ENCODE assay signal across 23 cellular contexts in genomic region chr1:24906760-24907490, GRCh38. TPM values are rescaled to one million over a fixed set of nuclear protein-coding genes. Genes with fewer than 3 reads are reported as not detected.
DNase-seq lines count a peak whose midpoint lies in the region; ATAC-seq and TF ChIP-seq lines count a peak whose summit lies in the region.
"Had no signal": no experiment of that assay in that cellular context is flagged by ENCODE, and none has a peak within 500 bp of the region (broad histone marks: within the 10 kb centered on the region; RNA-seq: fewer than 3 reads in every experiment).

No MANE protein-coding gene starts in this region.

- POLR2A ChIA-PET in activated CD4-positive, alpha-beta memory T cell treated with anti-CD3 and anti-CD28 coated beads for 36 hours (lab: Charles Lee), result interaction anchor here (0.8 kb wide), 1 partner anchor 19 kb away, joined by 3 read pairs; no protein-coding TSS in a partner anchor

- H3K4me1 Mint-ChIP-seq in activated CD4-positive, alpha-beta memory T cell treated with anti-CD3 and anti-CD28 coated beads for 36 hours (ENCODE audit: low read depth), result peaks cover 34% of the 10 kb centered on the region
- peaks cover 39 to 61% of the 10 kb centered on the region in 2 donors for H3K4me1 Mint-ChIP-seq in stimulated activated naive B cell treated with anti-CD40 and anti-IgM and Interleukin-4, amounts not matched to agents 10 μg/mL and 1 μg/mL and 100 μg/mL, for 72 hours

- no peaks in the 10 kb centered on the region for H3K27me3 Mint-ChIP-seq in activated CD4-positive, alpha-beta memory T cell treated with anti-CD3 and anti-CD28 coated beads for 36 hours
- no peaks in the 10 kb centered on the region for H3K27me3 Mint-ChIP-seq in stimulated activated naive B cell treated with anti-CD40 and anti-IgM and Interleukin-4, amounts not matched to agents 10 μg/mL and 1 μg/mL and 100 μg/mL, for 72 hours
- H3K27me3 Mint-ChIP-seq: naive B cell had no signal

- no peak for TF ChIP-seq POLR2A in esophagus squamous epithelium (IDR thresholded peaks at IDR 0.05)

- DNase-seq in activated CD8-positive, alpha-beta memory T cell treated with anti-CD3 and anti-CD28 coated beads for 24 hours, result peak; percentile 57
- no peak for DNase-seq in activated CD8-positive, alpha-beta memory T cell treated with anti-CD3 and anti-CD28 coated beads, Interleukin-2, amount 50 U/mL, for 4 hours
- DNase-seq in activated CD4-positive, alpha-beta memory T cell treated with anti-CD3 and anti-CD28 coated beads for 36 hours, result peak; percentile 8
- DNase-seq in islet precursor cell, result peak; percentile 57
- DNase-seq in stimulated activated naive B cell treated with anti-CD40 and anti-IgM and Interleukin-4, amounts not matched to agents 10 μg/mL and 1 μg/mL and 100 μg/mL, for 72 hours, result no peak
- no peak for DNase-seq in esophagus squamous epithelium (lab: John Stamatoyannopoulos, UW)
- no peak for DNase-seq in NOMO-1 treated with dmso at 0.1 percent for 144 hours (lab: John Stamatoyannopoulos, UW; ENCODE audit: unreplicated experiment)
- DNase-seq: anterior cingulate cortex, cerebellar nuclear complex, heart left ventricle, mammary epithelial cell, naive B cell, NCI-H1436, NCI-H748 treated with DMSO at 0.1 percent for 48 hours, T1000 had no signal

- no peak for ATAC-seq in stimulated activated naive B cell treated with anti-CD40 and anti-IgM and Interleukin-4, amounts not matched to agents 10 μg/mL and 1 μg/mL and 100 μg/mL, for 72 hours (replicated peaks)
- no peak for ATAC-seq in GM21367 (IDR thresholded peaks at IDR 0.05; ENCODE audit: unreplicated experiment)
- ATAC-seq: activated CD4-positive, CD25-positive, alpha-beta regulatory T cell treated with anti-CD3 and anti-CD28 coated beads, Interleukin-2, amount 50 U/mL, for 24 hours; heart left ventricle; Panc1; SK-N-SH treated with all-trans-retinoic acid at 6 μM for 48 hours had no signal

- H3K27ac Mint-ChIP-seq in activated CD4-positive, alpha-beta memory T cell treated with anti-CD3 and anti-CD28 coated beads for 36 hours, result peak overlapping the region; percentile 52
- H3K27ac Mint-ChIP-seq in stimulated activated naive B cell treated with anti-CD40 and anti-IgM and Interleukin-4, amounts not matched to agents 10 μg/mL and 1 μg/mL and 100 μg/mL, for 72 hours, result peak overlapping the region; percentile 14
- H3K27ac Mint-ChIP-seq: endodermal cell had no signal

- no peaks in the 10 kb centered on the region for H3K9me3 ChIP-seq in esophagus squamous epithelium
- H3K9me3 ChIP-seq: heart left ventricle had no signal

- no peak overlapping the region for H3K4me3 Mint-ChIP-seq in activated CD4-positive, alpha-beta memory T cell treated with anti-CD3 and anti-CD28 coated beads for 36 hours
- no peak overlapping the region for H3K4me3 Mint-ChIP-seq in stimulated activated naive B cell treated with anti-CD40 and anti-IgM and Interleukin-4, amounts not matched to agents 10 μg/mL and 1 μg/mL and 100 μg/mL, for 72 hours
- H3K4me3 Mint-ChIP-seq: endodermal cell, naive B cell had no signal

- CTCF ChIA-PET in activated CD4-positive, alpha-beta memory T cell treated with anti-CD3 and anti-CD28 coated beads for 36 hours (lab: Charles Lee), result no interaction called here

- TF ChIP-seq CTCF in esophagus squamous epithelium (IDR thresholded peaks at IDR 0.05), result no peak

- H3K27me3 ChIP-seq in esophagus squamous epithelium, result peaks cover 0 to 53% (median 0%) of the 10 kb centered on the region in 4 donors
- H3K27me3 ChIP-seq: BLaER1 had no signal

- H3K27ac ChIP-seq in esophagus squamous epithelium, result no peak overlapping the region
- H3K27ac ChIP-seq: BLaER1, heart left ventricle, skin epidermis had no signal

- intact Hi-C loops in activated CD4-positive, alpha-beta memory T cell treated with anti-CD3 and anti-CD28 coated beads for 36 hours (cut with micrococcal nuclease), result no loop called here
- intact Hi-C loops in esophagus squamous epithelium (cut with DNase I), result no loop called here

- H3K36me3 ChIP-seq in esophagus squamous epithelium, result peaks cover 0 to 3% (median 0%) of the 10 kb centered on the region in 3 donors
- H3K36me3 ChIP-seq: BLaER1 had no signal

- H3K4me1 ChIP-seq in esophagus squamous epithelium, result no peaks in the 10 kb centered on the region
- H3K4me1 ChIP-seq: BLaER1 had no signal

- H3K9me3 Mint-ChIP-seq in activated CD4-positive, alpha-beta memory T cell treated with anti-CD3 and anti-CD28 coated beads for 36 hours, result no peaks in the 10 kb centered on the region
- H3K9me3 Mint-ChIP-seq in stimulated activated naive B cell treated with anti-CD40 and anti-IgM and Interleukin-4, amounts not matched to agents 10 μg/mL and 1 μg/mL and 100 μg/mL, for 72 hours, result no peaks in the 10 kb centered on the region
- H3K9me3 Mint-ChIP-seq: endodermal cell, naive B cell had no signal

- 67 to 90% methylated on average over 4 to 8 of the region's 20 CpGs for WGBS in esophagus squamous epithelium, 2 donors

- H3K4me3 ChIP-seq in esophagus squamous epithelium, result no peak overlapping the region
- H3K4me3 ChIP-seq: BLaER1, heart left ventricle, skin epidermis had no signal

- peaks cover 72% of the 10 kb centered on the region for H3K36me3 Mint-ChIP-seq in activated CD4-positive, alpha-beta memory T cell treated with anti-CD3 and anti-CD28 coated beads for 36 hours
- peaks cover 58 to 70% of the 10 kb centered on the region in 2 donors for H3K36me3 Mint-ChIP-seq in stimulated activated naive B cell treated with anti-CD40 and anti-IgM and Interleukin-4, amounts not matched to agents 10 μg/mL and 1 μg/mL and 100 μg/mL, for 72 hours

RNA-seq across cellular contexts. Expression of gene RUNX3, which starts 23.2 kb away (rescaled TPM):
- total RNA-seq in activated CD4-positive, alpha-beta memory T cell treated with anti-CD3 and anti-CD28 coated beads for 36 hours, result 100 to 1,000 TPM; 153 to 155 TPM
- total RNA-seq in esophagus squamous epithelium, result 1 to 10 TPM; 1.9 to 5.7 (median 3.1) TPM
- total RNA-seq: A172 had no signal

Comparison
In these comparisons a context has a peak if more than half of its experiments do, and no peak if none do; other contexts are left out.
1. DNase-seq: peak in activated CD8-positive, alpha-beta memory T cell treated with anti-CD3 and anti-CD28 coated beads for 24 hours (single experiment), activated CD4-positive, alpha-beta memory T cell treated with anti-CD3 and anti-CD28 coated beads for 36 hours (single experiment) and islet precursor cell (single experiment); none in activated CD8-positive, alpha-beta memory T cell treated with anti-CD3 and anti-CD28 coated beads, Interleukin-2, amount 50 U/mL, for 4 hours (single experiment), stimulated activated naive B cell treated with anti-CD40 and anti-IgM and Interleukin-4, amounts not matched to agents 10 μg/mL and 1 μg/mL and 100 μg/mL, for 72 hours (single experiment), esophagus squamous epithelium (single experiment) and NOMO-1 treated with dmso at 0.1 percent for 144 hours (single experiment).
2. RNA of gene RUNX3, which starts 23.2 kb away (total RNA-seq): 153 to 155 TPM in activated CD4-positive, alpha-beta memory T cell treated with anti-CD3 and anti-CD28 coated beads for 36 hours; 1.9 to 5.7 TPM in esophagus squamous epithelium; every median in the first group is over 10 times any median in the second.